Comparison of ENCODE assay signal across 10 cellular contexts in genomic region chr19:51440846-51441409, GRCh38. TPM values are rescaled to one million over a fixed set of nuclear protein-coding genes. Genes with fewer than 3 reads are reported as not detected.
A peak's percentile ranks its signal among the peaks of the same experiment; 100 is the strongest.
DNase-seq lines count a peak whose midpoint lies in the region; ATAC-seq and TF ChIP-seq lines count a peak whose summit lies in the region.
"Had no signal": no experiment of that assay in that cellular context is flagged by ENCODE, and none has a peak within 500 bp of the region (broad histone marks: within the 10 kb centered on the region; RNA-seq: fewer than 3 reads in every experiment).

No MANE protein-coding gene starts in this region.

- no peak overlapping the region for H3K27ac ChIP-seq in OCI-LY7 (ENCODE audit: low read depth, low read length, poor library complexity, severe bottlenecking)

- DNase-seq in CD1c-positive myeloid dendritic cell (ENCODE audit: extremely low spot score): peak; percentile 88
- DNase-seq in OCI-LY7 (ENCODE audit: low spot score): no peak
- DNase-seq in activated effector memory CD4-positive, alpha-beta T cell treated with Interleukin-2 at 50 U/mL for 16 hours: peak; percentile 7
- DNase-seq in stimulated activated CD4-positive, alpha-beta T cell treated with anti-CD3 and anti-CD28 coated beads, Interleukin-12 subunit alpha, Interleukin-12 subunit beta, amount 100 ng/mL, for 24 hours (ENCODE audit: low read depth in 2 of 2): peak; percentile 40 to 52
- DNase-seq in NCI-H526 treated with DMSO at 0.1 percent for 48 hours (lab: John Stamatoyannopoulos, UW): no peak
- no peak for DNase-seq in dermis blood vessel endothelial cell
- no peak for DNase-seq in kidney glomerular epithelial cell (lab: John Stamatoyannopoulos, UW)
- DNase-seq: amygdala, Caco-2 had no signal

- peak overlapping the region; percentile 51 for H2AFZ ChIP-seq in OCI-LY7 (ENCODE audit: low read length)

- H4K20me1 ChIP-seq in OCI-LY7 (ENCODE audit: insufficient read depth, low read length): no peaks in the 10 kb centered on the region

- no peaks in the 10 kb centered on the region for H3K36me3 ChIP-seq in OCI-LY7 (ENCODE audit: insufficient read depth, low read length)

- CTCF ChIA-PET in OCI-LY7 (lab: Charles Lee; ENCODE audit: unreplicated experiment): no interaction called here

- TF ChIP-seq CTCF in OCI-LY7 (conservative IDR thresholded peaks at IDR 0.05; ENCODE audit: low read length): no peak

- intact Hi-C loops in OCI-LY7 (cut with micrococcal nuclease; ENCODE audit: unreplicated experiment): no loop called here

- H3K9me3 ChIP-seq in OCI-LY7 (ENCODE audit: low read length): no peaks in the 10 kb centered on the region
- H3K9me3 ChIP-seq: Caco-2 had no signal

- peaks cover 18% of the 10 kb centered on the region for H3K4me1 ChIP-seq in OCI-LY7 (ENCODE audit: insufficient read depth, low read length, poor library complexity, severe bottlenecking)

- no peaks in the 10 kb centered on the region for H3K79me2 ChIP-seq in OCI-LY7 (ENCODE audit: insufficient read depth, low read depth, low read length)

- H3K4me3 ChIP-seq in OCI-LY7 (ENCODE audit: low read depth, low read length, poor library complexity, severe bottlenecking): peak overlapping the region; percentile 54

- H3K9me2 ChIP-seq in OCI-LY7 (ENCODE audit: insufficient read depth, low read length): no peaks in the 10 kb centered on the region

- POLR2A ChIA-PET in OCI-LY7 (lab: Charles Lee): no interaction called here

- H3K4me2 ChIP-seq in OCI-LY7 (ENCODE audit: low read length): peak overlapping the region; percentile 85

- BruUV-seq in OCI-LY7 (replicated peaks; lab: Mats Ljungman, UMichigan): no TSS peak

- no peak for ATAC-seq in HG03139 (IDR thresholded peaks at IDR 0.05; ENCODE audit: unreplicated experiment)

RNA-seq across cellular contexts. Expression of gene SIGLEC8, which starts 17.3 kb away (rescaled TPM):
- not detected in 2 replicates for total RNA-seq in OCI-LY7 (2014; rRNA removed; shearing (Covaris generic))
- total RNA-seq in OCI-LY7 (2022) (not detected in 2 replicates), dermis blood vessel endothelial cell (not detected in 2 replicates)
- total RNA-seq: Caco-2 had no signal

RNA-seq across cellular contexts. Expression of gene SIGLEC10, which starts 23.5 kb away (rescaled TPM):
- total RNA-seq in OCI-LY7 (2014; rRNA removed; shearing (Covaris generic)): 20.7 and 25.2 TPM in 2 replicates
- total RNA-seq in OCI-LY7 (2022): 23.3 and 26.6 TPM in 2 replicates
- total RNA-seq in dermis blood vessel endothelial cell: not detected in 2 replicates
- total RNA-seq: Caco-2 had no signal

RNA-seq across cellular contexts. Expression of gene CEACAM18, which starts 37.4 kb away (rescaled TPM):
- total RNA-seq in OCI-LY7 (2014; rRNA removed; shearing (Covaris generic)): not detected in 2 replicates
- not detected in 2 replicates for total RNA-seq in OCI-LY7 (2022)
- not detected in 2 replicates for total RNA-seq in dermis blood vessel endothelial cell
- total RNA-seq: Caco-2 had no signal

RNA-seq across cellular contexts. Expression of gene C19orf84, which starts 50.5 kb away (rescaled TPM):
- total RNA-seq in OCI-LY7 (2014; rRNA removed; shearing (Covaris generic)): not detected in 2 replicates
- not detected in 2 replicates for total RNA-seq in OCI-LY7 (2022)
- total RNA-seq in dermis blood vessel endothelial cell: not detected in 2 replicates
- total RNA-seq: Caco-2 had no signal

RNA-seq across cellular contexts. Expression of gene LIM2, which starts 53.2 kb away (rescaled TPM):
- total RNA-seq in OCI-LY7 (2014; rRNA removed; shearing (Covaris generic)): not detected in 2 replicates
- total RNA-seq in OCI-LY7 (2022) (not detected in 2 replicates), dermis blood vessel endothelial cell (not detected in 2 replicates)
- total RNA-seq: Caco-2 had no signal

Comparison
In these comparisons a context has a peak if more than half of its experiments do, and no peak if none do; other contexts are left out.
1. DNase-seq: peak in CD1c-positive myeloid dendritic cell (single experiment), activated effector memory CD4-positive, alpha-beta T cell treated with Interleukin-2 at 50 U/mL for 16 hours (single experiment) and stimulated activated CD4-positive, alpha-beta T cell treated with anti-CD3 and anti-CD28 coated beads, Interleukin-12 subunit alpha, Interleukin-12 subunit beta, amount 100 ng/mL, for 24 hours (2 of 2); none in OCI-LY7 (single experiment), NCI-H526 treated with DMSO at 0.1 percent for 48 hours (single experiment), dermis blood vessel endothelial cell (single experiment) and kidney glomerular epithelial cell (single experiment).
2. RNA of gene SIGLEC10, which starts 23.5 kb away (total RNA-seq): 20.7 to 26.6 TPM in OCI-LY7; not detected in dermis blood vessel endothelial cell; every median in the first group is over 10 times any median in the second.